ENCODE assay signal across 1 cellular context in genomic region chr5:141511771-141512325, GRCh38.
TF ChIP-seq lines count a peak whose summit lies in the region.

No MANE protein-coding gene starts in this region.

TF ChIP-seq in SK-N-SH, 30 proteins besides CTCF, POLR2A, EP300 and RAD21 (continued from another document):
- no peak for TF ChIP-seq REST (IDR thresholded peaks at IDR 0.05; ENCODE audit: low read depth, low read length)
- TF ChIP-seq GABPA (IDR thresholded peaks at IDR 0.05; ENCODE audit: low read depth): no peak
- TF ChIP-seq FOXM1 (IDR thresholded peaks at IDR 0.05; ENCODE audit: low read depth): no peak
TF ChIP-seq in SK-N-SH: peak in this region for 0.
